ENCODE assay signal across 1 cellular context in the genomic region with DNA sequence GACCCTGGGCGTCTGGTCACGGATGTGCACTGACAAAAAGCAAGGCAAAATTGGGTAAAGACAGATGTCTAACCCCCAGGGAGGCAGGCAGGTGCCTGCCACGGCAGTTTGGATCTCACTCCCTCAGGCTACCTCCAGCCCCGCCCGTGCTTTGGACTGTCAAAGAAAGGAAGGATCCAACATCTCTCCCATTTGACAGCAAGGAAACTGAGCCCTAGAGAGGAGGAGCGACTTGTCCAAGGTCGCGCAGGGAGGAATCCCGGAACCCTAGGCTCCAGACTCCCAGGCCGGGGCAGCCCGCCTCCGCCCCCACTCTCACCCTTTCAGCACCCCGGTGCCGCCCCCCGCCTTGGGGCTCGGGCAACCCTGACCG.
TF ChIP-seq lines count a peak whose summit lies in the region.

No MANE protein-coding gene starts in this region.

TF ChIP-seq in K562, 482 proteins besides CTCF, POLR2A, EP300 and RAD21 (continued from another document):
- 0 out of 2 replicates have a peak, but pooled peaks have one; percentile 81 for TF ChIP-seq GABPA (tag; conservative IDR thresholded peaks at IDR 0.05; ENCODE audit: low read depth)
- 0 out of 2 replicates have a peak, but pooled peaks have one; percentile 4 for TF ChIP-seq SMARCA4 (IDR thresholded peaks at IDR 0.05)
- TF ChIP-seq, protein P1, sequence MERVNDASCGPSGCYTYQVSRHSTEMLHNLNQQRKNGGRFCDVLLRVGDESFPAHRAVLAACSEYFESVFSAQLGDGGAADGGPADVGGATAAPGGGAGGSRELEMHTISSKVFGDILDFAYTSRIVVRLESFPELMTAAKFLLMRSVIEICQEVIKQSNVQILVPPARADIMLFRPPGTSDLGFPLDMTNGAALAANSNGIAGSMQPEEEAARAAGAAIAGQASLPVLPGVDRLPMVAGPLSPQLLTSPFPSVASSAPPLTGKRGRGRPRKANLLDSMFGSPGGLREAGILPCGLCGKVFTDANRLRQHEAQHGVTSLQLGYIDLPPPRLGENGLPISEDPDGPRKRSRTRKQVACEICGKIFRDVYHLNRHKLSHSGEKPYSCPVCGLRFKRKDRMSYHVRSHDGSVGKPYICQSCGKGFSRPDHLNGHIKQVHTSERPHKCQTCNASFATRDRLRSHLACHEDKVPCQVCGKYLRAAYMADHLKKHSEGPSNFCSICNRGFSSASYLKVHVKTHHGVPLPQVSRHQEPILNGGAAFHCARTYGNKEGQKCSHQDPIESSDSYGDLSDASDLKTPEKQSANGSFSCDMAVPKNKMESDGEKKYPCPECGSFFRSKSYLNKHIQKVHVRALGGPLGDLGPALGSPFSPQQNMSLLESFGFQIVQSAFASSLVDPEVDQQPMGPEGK (CRISPR knock-in tag; IDR thresholded peaks at IDR 0.05; ENCODE audit: borderline replicate concordance) = no peak
- TF ChIP-seq, protein P2, sequence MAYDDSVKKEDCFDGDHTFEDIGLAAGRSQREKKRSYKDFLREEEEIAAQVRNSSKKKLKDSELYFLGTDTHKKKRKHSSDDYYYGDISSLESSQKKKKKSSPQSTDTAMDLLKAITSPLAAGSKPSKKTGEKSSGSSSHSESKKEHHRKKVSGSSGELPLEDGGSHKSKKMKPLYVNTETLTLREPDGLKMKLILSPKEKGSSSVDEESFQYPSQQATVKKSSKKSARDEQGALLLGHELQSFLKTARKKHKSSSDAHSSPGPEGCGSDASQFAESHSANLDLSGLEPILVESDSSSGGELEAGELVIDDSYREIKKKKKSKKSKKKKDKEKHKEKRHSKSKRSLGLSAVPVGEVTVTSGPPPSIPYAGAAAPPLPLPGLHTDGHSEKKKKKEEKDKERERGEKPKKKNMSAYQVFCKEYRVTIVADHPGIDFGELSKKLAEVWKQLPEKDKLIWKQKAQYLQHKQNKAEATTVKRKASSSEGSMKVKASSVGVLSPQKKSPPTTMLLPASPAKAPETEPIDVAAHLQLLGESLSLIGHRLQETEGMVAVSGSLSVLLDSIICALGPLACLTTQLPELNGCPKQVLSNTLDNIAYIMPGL (CRISPR knock-in tag; IDR thresholded peaks at IDR 0.05) = no peak
- no peak for TF ChIP-seq KDM5B (IDR thresholded peaks at IDR 0.05; ENCODE audit: insufficient replicate concordance, low read depth, low read length)
- TF ChIP-seq, protein P3, sequence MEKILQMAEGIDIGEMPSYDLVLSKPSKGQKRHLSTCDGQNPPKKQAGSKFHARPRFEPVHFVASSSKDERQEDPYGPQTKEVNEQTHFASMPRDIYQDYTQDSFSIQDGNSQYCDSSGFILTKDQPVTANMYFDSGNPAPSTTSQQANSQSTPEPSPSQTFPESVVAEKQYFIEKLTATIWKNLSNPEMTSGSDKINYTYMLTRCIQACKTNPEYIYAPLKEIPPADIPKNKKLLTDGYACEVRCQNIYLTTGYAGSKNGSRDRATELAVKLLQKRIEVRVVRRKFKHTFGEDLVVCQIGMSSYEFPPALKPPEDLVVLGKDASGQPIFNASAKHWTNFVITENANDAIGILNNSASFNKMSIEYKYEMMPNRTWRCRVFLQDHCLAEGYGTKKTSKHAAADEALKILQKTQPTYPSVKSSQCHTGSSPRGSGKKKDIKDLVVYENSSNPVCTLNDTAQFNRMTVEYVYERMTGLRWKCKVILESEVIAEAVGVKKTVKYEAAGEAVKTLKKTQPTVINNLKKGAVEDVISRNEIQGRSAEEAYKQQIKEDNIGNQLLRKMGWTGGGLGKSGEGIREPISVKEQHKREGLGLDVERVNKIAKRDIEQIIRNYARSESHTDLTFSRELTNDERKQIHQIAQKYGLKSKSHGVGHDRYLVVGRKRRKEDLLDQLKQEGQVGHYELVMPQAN (IDR thresholded peaks at IDR 0.05; ENCODE audit: borderline replicate concordance) = peak; percentile 64; the same call in 1 of the 2 replicates
- 0 out of 2 replicates have a peak, but pooled peaks have one; percentile 45 for TF ChIP-seq ZSCAN32 (CRISPR knock-in tag; IDR thresholded peaks at IDR 0.05)
- TF ChIP-seq, protein P4, sequence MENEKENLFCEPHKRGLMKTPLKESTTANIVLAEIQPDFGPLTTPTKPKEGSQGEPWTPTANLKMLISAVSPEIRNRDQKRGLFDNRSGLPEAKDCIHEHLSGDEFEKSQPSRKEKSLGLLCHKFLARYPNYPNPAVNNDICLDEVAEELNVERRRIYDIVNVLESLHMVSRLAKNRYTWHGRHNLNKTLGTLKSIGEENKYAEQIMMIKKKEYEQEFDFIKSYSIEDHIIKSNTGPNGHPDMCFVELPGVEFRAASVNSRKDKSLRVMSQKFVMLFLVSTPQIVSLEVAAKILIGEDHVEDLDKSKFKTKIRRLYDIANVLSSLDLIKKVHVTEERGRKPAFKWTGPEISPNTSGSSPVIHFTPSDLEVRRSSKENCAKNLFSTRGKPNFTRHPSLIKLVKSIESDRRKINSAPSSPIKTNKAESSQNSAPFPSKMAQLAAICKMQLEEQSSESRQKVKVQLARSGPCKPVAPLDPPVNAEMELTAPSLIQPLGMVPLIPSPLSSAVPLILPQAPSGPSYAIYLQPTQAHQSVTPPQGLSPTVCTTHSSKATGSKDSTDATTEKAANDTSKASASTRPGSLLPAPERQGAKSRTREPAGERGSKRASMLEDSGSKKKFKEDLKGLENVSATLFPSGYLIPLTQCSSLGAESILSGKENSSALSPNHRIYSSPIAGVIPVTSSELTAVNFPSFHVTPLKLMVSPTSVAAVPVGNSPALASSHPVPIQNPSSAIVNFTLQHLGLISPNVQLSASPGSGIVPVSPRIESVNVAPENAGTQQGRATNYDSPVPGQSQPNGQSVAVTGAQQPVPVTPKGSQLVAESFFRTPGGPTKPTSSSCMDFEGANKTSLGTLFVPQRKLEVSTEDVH (IDR thresholded peaks at IDR 0.05; ENCODE audit: low read depth, partially characterized antibody) = no peak
